In the genomic region with DNA sequence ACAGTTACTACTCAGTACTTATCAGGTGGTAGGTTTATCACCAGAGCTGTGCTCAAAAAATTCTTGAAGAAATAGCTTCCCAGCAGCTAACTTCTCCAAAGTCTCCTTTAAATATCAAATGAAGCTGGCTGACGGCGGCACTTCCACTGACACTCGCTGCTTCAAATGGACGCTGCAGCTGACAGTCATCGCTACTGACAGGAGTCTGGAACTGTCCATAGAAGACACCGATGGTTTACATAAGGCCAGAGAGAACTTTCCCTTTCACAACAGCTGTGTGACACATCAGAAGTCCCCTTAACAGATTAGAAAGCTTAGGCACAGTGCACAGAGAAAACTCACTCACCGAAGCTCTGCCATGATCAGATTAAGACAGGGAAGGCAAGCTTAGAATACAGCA, we compare ENCODE assay signal across 24 cellular contexts.
"Had no signal": no experiment of that assay in that cellular context is flagged by ENCODE, and none has a peak within 500 bp of the region (broad histone marks: within the 10 kb centered on the region; RNA-seq: fewer than 3 reads in every experiment).

No MANE protein-coding gene starts in this region.

- H3K27me3 ChIP-seq: breast epithelium, colonic mucosa, esophagus muscularis mucosa, neural progenitor cell, right lobe of liver, testis, vagina had no signal

- H3K9ac ChIP-seq: neural progenitor cell had no signal

- H3K4me3 ChIP-seq: breast epithelium, colonic mucosa, esophagus muscularis mucosa, neural progenitor cell, right lobe of liver, smooth muscle cell, testis, vagina had no signal

- H3K4me3 Mint-ChIP-seq: activated naive CD4-positive, alpha-beta T cell treated with anti-CD3 and anti-CD28 coated beads for 36 hours; activated naive CD8-positive, alpha-beta T cell treated with anti-CD3 and anti-CD28 coated beads, Interleukin-2, amount 10 ng/mL, durations not matched to agents 7 days and 5 days; activated T-cell treated with anti-CD3 and anti-CD28 coated beads, Interleukin-2, amount 50 U/mL, for 72 hours; naive thymus-derived CD4-positive, alpha-beta T cell; neural progenitor cell; stimulated activated naive B cell treated with anti-CD40 and anti-IgM and Interleukin-4, amounts not matched to agents 10 μg/mL and 1 μg/mL and 100 μg/mL, for 72 hours; T-helper 17 cell had no signal

- H3K27ac ChIP-seq: breast epithelium, colonic mucosa, esophagus muscularis mucosa, neural progenitor cell, right lobe of liver, testis, vagina had no signal

- H3K4me1 Mint-ChIP-seq: activated naive CD8-positive, alpha-beta T cell treated with anti-CD3 and anti-CD28 coated beads, Interleukin-2, amount 10 ng/mL, durations not matched to agents 7 days and 5 days; naive thymus-derived CD4-positive, alpha-beta T cell; stimulated activated naive B cell treated with anti-CD40 and anti-IgM and Interleukin-4, amounts not matched to agents 10 μg/mL and 1 μg/mL and 100 μg/mL, for 72 hours; T-helper 17 cell had no signal

- H3K4me2 ChIP-seq: neural progenitor cell, smooth muscle cell had no signal

- ATAC-seq: activated T-cell treated with anti-CD3 and anti-CD28 coated beads, Interleukin-2, amount 50 U/mL, for 72 hours; left lobe of liver; naive thymus-derived CD4-positive, alpha-beta T cell; right lobe of liver; stimulated activated naive B cell treated with anti-CD40 and anti-IgM and Interleukin-4, amounts not matched to agents 10 μg/mL and 1 μg/mL and 100 μg/mL, for 72 hours; T-helper 17 cell had no signal

- H3K9me3 Mint-ChIP-seq: activated naive CD4-positive, alpha-beta T cell treated with anti-CD3 and anti-CD28 coated beads for 36 hours; activated naive CD8-positive, alpha-beta T cell treated with anti-CD3 and anti-CD28 coated beads, Interleukin-2, amount 10 ng/mL, durations not matched to agents 7 days and 5 days; activated T-cell treated with anti-CD3 and anti-CD28 coated beads, Interleukin-2, amount 50 U/mL, for 72 hours; neural progenitor cell had no signal

- H3K9me3 ChIP-seq: breast epithelium, colonic mucosa, esophagus muscularis mucosa, right lobe of liver, testis, vagina had no signal

- H3K27me3 Mint-ChIP-seq: T-helper 17 cell had no signal

- H2AFZ ChIP-seq: neural progenitor cell had no signal

- H3K36me3 Mint-ChIP-seq: activated naive CD8-positive, alpha-beta T cell treated with anti-CD3 and anti-CD28 coated beads, Interleukin-2, amount 10 ng/mL, durations not matched to agents 7 days and 5 days; naive thymus-derived CD4-positive, alpha-beta T cell; neural progenitor cell; stimulated activated naive B cell treated with anti-CD40 and anti-IgM and Interleukin-4, amounts not matched to agents 10 μg/mL and 1 μg/mL and 100 μg/mL, for 72 hours had no signal

- DNase-seq: activated CD4-positive, alpha-beta T cell treated with anti-CD3 and anti-CD28 coated beads for 4 hours; activated CD4-positive, alpha-beta T cell treated with anti-CD3 and anti-CD28 coated beads, Interleukin-2, amount 50 U/mL, for 48 hours; activated CD4-positive, CD25-positive, alpha-beta regulatory T cell; activated effector memory CD4-positive, alpha-beta T cell treated with Interleukin-2 at 50 U/mL for 16 hours; activated naive CD4-positive, alpha-beta T cell treated with anti-CD3 and anti-CD28 coated beads for 36 hours; activated naive CD8-positive, alpha-beta T cell treated with anti-CD3 and anti-CD28 coated beads, Interleukin-2, amount 10 ng/mL, durations not matched to agents 7 days and 5 days; activated T-cell treated with anti-CD3 and anti-CD28 coated beads, Interleukin-2, amount 50 U/mL, for 72 hours; amniotic stem cell; colonic mucosa; kidney; naive thymus-derived CD4-positive, alpha-beta T cell; right lobe of liver; stimulated activated CD4-positive, alpha-beta T cell treated with anti-CD3 and anti-CD28 coated beads, Interleukin-15, amount 100 ng/mL, for 24 hours; stimulated activated naive B cell treated with anti-CD40 and anti-IgM and Interleukin-4, amounts not matched to agents 10 μg/mL and 1 μg/mL and 100 μg/mL, for 72 hours; T-helper 17 cell; testis; trophoblast cell had no signal

- FAIRE-seq: kidney had no signal

- H3K36me3 ChIP-seq: breast epithelium, colonic mucosa, esophagus muscularis mucosa, neural progenitor cell, right lobe of liver, vagina had no signal

- H3K4me1 ChIP-seq: breast epithelium, colonic mucosa, right lobe of liver, testis, vagina had no signal

- H3K27ac Mint-ChIP-seq: activated naive CD4-positive, alpha-beta T cell treated with anti-CD3 and anti-CD28 coated beads for 36 hours; activated naive CD8-positive, alpha-beta T cell treated with anti-CD3 and anti-CD28 coated beads, Interleukin-2, amount 10 ng/mL, durations not matched to agents 7 days and 5 days; activated T-cell treated with anti-CD3 and anti-CD28 coated beads, Interleukin-2, amount 50 U/mL, for 72 hours; naive thymus-derived CD4-positive, alpha-beta T cell; neural progenitor cell; progenitor cell of endocrine pancreas; stimulated activated naive B cell treated with anti-CD40 and anti-IgM and Interleukin-4, amounts not matched to agents 10 μg/mL and 1 μg/mL and 100 μg/mL, for 72 hours; T-helper 17 cell had no signal
